In the genomic region with DNA sequence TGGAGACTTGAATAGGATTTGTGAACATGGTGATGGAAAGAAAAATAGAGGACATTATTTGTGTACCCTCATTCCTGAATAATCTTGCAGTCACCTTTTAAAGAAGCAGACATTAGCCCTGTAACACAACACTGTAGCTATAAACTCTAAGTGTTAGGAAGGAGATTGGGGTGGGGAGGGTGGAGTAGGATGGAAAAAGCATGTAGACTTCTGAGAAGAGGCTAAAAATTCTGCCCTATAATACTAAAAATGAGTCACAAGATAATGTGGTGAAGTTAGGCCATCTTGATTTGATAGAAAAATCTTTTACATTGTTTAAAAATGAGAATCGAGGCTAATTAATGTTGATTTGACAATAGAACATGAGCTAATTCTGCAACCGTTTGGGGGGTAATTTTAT, we compare ENCODE assay signal across 28 cellular contexts.
A peak's percentile ranks its signal among the peaks of the same experiment; 100 is the strongest.
DNase-seq lines count a peak whose midpoint lies in the region; ATAC-seq and TF ChIP-seq lines count a peak whose summit lies in the region.
"Had no signal": no experiment of that assay in that cellular context is flagged by ENCODE, and none has a peak within 500 bp of the region (broad histone marks: within the 10 kb centered on the region; RNA-seq: fewer than 3 reads in every experiment).

No MANE protein-coding gene starts in this region.

- no peak overlapping the region for H3K27ac ChIP-seq in left ventricle myocardium inferior (replicated peaks)
- H3K27ac ChIP-seq in RWPE1: no peak overlapping the region
- H3K27ac ChIP-seq: 22Rv1, body of pancreas, right atrium auricular region, spleen, thoracic aorta had no signal

- H3K9me3 ChIP-seq in left ventricle myocardium inferior (replicated peaks): no peaks in the 10 kb centered on the region
- H3K9me3 ChIP-seq: body of pancreas, right atrium auricular region, SK-N-SH, spleen, thoracic aorta had no signal

- CTCF ChIA-PET in BJ (lab: Yijun Ruan, JAX): no interaction called here
- CTCF ChIA-PET in RWPE1 (lab: Yijun Ruan, JAX): interaction anchor here (0.7 to 0.9 kb wide), 2 partner anchors 112 to 504 kb away, joined by 3 to 5 read pairs; no protein-coding TSS in a partner anchor

- no peaks in the 10 kb centered on the region for H3K27me3 ChIP-seq in BJ (ENCODE audit: control insufficient read depth, insufficient read depth, low read length)
- no peaks in the 10 kb centered on the region for H3K27me3 ChIP-seq in left ventricle myocardium inferior (ENCODE audit: low read depth)
- H3K27me3 ChIP-seq: body of pancreas, right atrium auricular region, spleen had no signal

- DNase-seq in activated CD4-positive, CD25-positive, alpha-beta regulatory T cell treated with anti-CD3 and anti-CD28 coated beads, Interleukin-2, amount 50 U/mL, for 72 hours: no peak
- DNase-seq in BJ (ENCODE audit: low read depth) (peak; percentile 11), amniotic epithelial cell (ENCODE audit: low read depth) (peak; percentile 8), iris pigment epithelial cell (ENCODE audit: low read depth) (peak; percentile 50), NCI-H2196 treated with DMSO at 0.1 percent for 48 hours (lab: John Stamatoyannopoulos, UW; ENCODE audit: unreplicated experiment) (no peak), left ventricle myocardium inferior (no peak), RWPE1 (ENCODE audit: low spot score) (no peak)
- DNase-seq: activated B cell treated with CpG ODN at 0.5 μM for 24 hours; activated CD4-positive, alpha-beta T cell treated with anti-CD3 and anti-CD28 coated beads, Interleukin-2, amount 50 U/mL, for 48 hours; activated effector memory CD4-positive, alpha-beta T cell treated with anti-CD3 and anti-CD28 coated beads, Interleukin-2, amount 50 U/mL, for 16 hours; body of pancreas; Calu3; CD4-positive, CD25-positive, alpha-beta regulatory T cell; DMS79; GF-D8; GOT3; hypothalamus; NCI-H187; NCI-H2171 treated with DMSO at 0.1 percent for 48 hours; NCI-H526; OCI-M1; SK-N-SH; spleen; stimulated activated CD4-positive, alpha-beta T cell treated with anti-CD3 and anti-CD28 coated beads, Interleukin-2, amount 100 ng/mL, for 24 hours had no signal

- H3K4me3 ChIP-seq in BJ (ENCODE audit: low read depth, low read length) (no peak overlapping the region), left ventricle myocardium inferior (no peak overlapping the region)
- H3K4me3 ChIP-seq: body of pancreas, right atrium auricular region, spleen, thoracic aorta had no signal

- peaks cover 24% of the 10 kb centered on the region for H3K4me1 ChIP-seq in left ventricle myocardium inferior
- H3K4me1 ChIP-seq: body of pancreas, spleen had no signal

- peak; percentile 55 to 65 for ATAC-seq in activated CD4-positive, CD25-positive, alpha-beta regulatory T cell treated with anti-CD3 and anti-CD28 coated beads, Interleukin-2, amount 50 U/mL, for 24 hours
- ATAC-seq: body of pancreas had no signal

- H3K36me3 ChIP-seq in BJ (ENCODE audit: control insufficient read depth, insufficient read depth, low read length) (peaks cover 3% of the 10 kb centered on the region; the same call in 1 of the 2 replicates), left ventricle myocardium inferior (peaks cover 9% of the 10 kb centered on the region)
- H3K36me3 ChIP-seq: thoracic aorta had no signal

- TF ChIP-seq CTCF in BJ (IDR thresholded peaks at IDR 0.05; ENCODE audit: insufficient read depth, low read depth, low read length) (no peak), left ventricle myocardium inferior (IDR thresholded peaks at IDR 0.05; ENCODE audit: borderline replicate concordance) (no peak), RWPE1 (conservative IDR thresholded peaks at IDR 0.05; ENCODE audit: low read depth) (no peak)

- POLR2A ChIA-PET in BJ (lab: Charles Lee) (interaction anchor here (0.6 kb wide), 1 partner anchor 217 kb away, joined by 3 read pairs; no protein-coding TSS in a partner anchor), RWPE1 (lab: Yijun Ruan, JAX; ENCODE audit: low non-redundant PET) (no interaction called here)

- intact Hi-C loops in left ventricle myocardium inferior (cut with micrococcal nuclease): no loop called here

Comparison
In these comparisons a context has a peak if more than half of its experiments do, and no peak if none do; other contexts are left out.
1. DNase-seq: peak in BJ (single experiment), amniotic epithelial cell (single experiment) and iris pigment epithelial cell (single experiment); none in activated CD4-positive, CD25-positive, alpha-beta regulatory T cell treated with anti-CD3 and anti-CD28 coated beads, Interleukin-2, amount 50 U/mL, for 72 hours (single experiment), NCI-H2196 treated with DMSO at 0.1 percent for 48 hours (single experiment), left ventricle myocardium inferior (single experiment) and RWPE1 (single experiment).